32 cellular contexts compared by ENCODE assay signal in genomic region chr2:37371979-37372378, GRCh38. TPM values are rescaled to one million over a fixed set of nuclear protein-coding genes. Genes with fewer than 3 reads are reported as not detected.
"Had no signal": no experiment of that assay in that cellular context is flagged by ENCODE, and none has a peak within 500 bp of the region (broad histone marks: within the 10 kb centered on the region; RNA-seq: fewer than 3 reads in every experiment).

No MANE protein-coding gene starts in this region.

- H3K4me3 Mint-ChIP-seq: activated CD4-positive, alpha-beta T cell treated with anti-CD3 and anti-CD28 coated beads for 36 hours; activated CD4-positive, alpha-beta T cell treated with anti-CD3 and anti-CD28 coated beads, Interleukin-2, amount 10 ng/mL, durations not matched to agents 7 days and 5 days; activated CD8-positive, alpha-beta T cell treated with anti-CD3 and anti-CD28 coated beads, Interleukin-2, amount 10 ng/mL, durations not matched to agents 7 days and 5 days; activated naive CD8-positive, alpha-beta T cell treated with anti-CD3 and anti-CD28 coated beads, Interleukin-2, amount 10 ng/mL, durations not matched to agents 7 days and 5 days; activated T-cell treated with anti-CD3 and anti-CD28 coated beads, Interleukin-2, amount 50 U/mL, for 24 hours; central memory CD8-positive, alpha-beta T cell; T-helper 1 cell treated with Interleukin-12 subunit alpha and Interleukin-12 subunit beta and Interleukin-4 antibody, amounts not matched to agents 30 μg/mL and 1 μg/mL, for 36 hours; T-helper 2 cell treated with Interferon-gamma antibody and Interleukin-4, amounts not matched to agents 5 μg/mL and 100 μg/mL, for 36 hours had no signal

- H3K27ac Mint-ChIP-seq: activated CD4-positive, alpha-beta T cell treated with anti-CD3 and anti-CD28 coated beads for 36 hours; activated CD4-positive, alpha-beta T cell treated with anti-CD3 and anti-CD28 coated beads, Interleukin-2, amount 10 ng/mL, durations not matched to agents 7 days and 5 days; activated CD8-positive, alpha-beta T cell treated with anti-CD3 and anti-CD28 coated beads, Interleukin-2, amount 10 ng/mL, durations not matched to agents 7 days and 5 days; activated naive CD8-positive, alpha-beta T cell treated with anti-CD3 and anti-CD28 coated beads, Interleukin-2, amount 10 ng/mL, durations not matched to agents 7 days and 5 days; activated T-cell treated with anti-CD3 and anti-CD28 coated beads, Interleukin-2, amount 50 U/mL, for 24 hours; activated T-helper 2 cell treated with anti-CD3 and anti-CD28 coated beads, Interferon-gamma antibody, Interleukin-2, Interleukin-4, amounts not matched to agents 10 μg/mL and 5 μg/mL and 100 μg/mL, durations not matched to agents 14 hours and 24 hours and 36 hours; T-helper 1 cell treated with Interleukin-12 subunit alpha and Interleukin-12 subunit beta and Interleukin-4 antibody, amounts not matched to agents 30 μg/mL and 1 μg/mL, for 36 hours; T-helper 2 cell treated with Interferon-gamma antibody and Interleukin-4, amounts not matched to agents 5 μg/mL and 100 μg/mL, for 36 hours had no signal

- H3K9ac ChIP-seq: KMS-11, SK-N-SH had no signal

- ATAC-seq: activated CD4-positive, alpha-beta T cell treated with anti-CD3 and anti-CD28 coated beads for 36 hours; activated CD8-positive, alpha-beta T cell treated with anti-CD3 and anti-CD28 coated beads, Interleukin-2, amount 10 ng/mL, durations not matched to agents 7 days and 5 days; PC-3 had no signal

- H3K9me3 ChIP-seq: ascending aorta, Peyer's patch, SJSA1, SK-N-SH had no signal

- H3K9me3 Mint-ChIP-seq: activated CD4-positive, alpha-beta T cell treated with anti-CD3 and anti-CD28 coated beads, Interleukin-2, amount 10 ng/mL, durations not matched to agents 7 days and 5 days; activated naive CD8-positive, alpha-beta T cell treated with anti-CD3 and anti-CD28 coated beads, Interleukin-2, amount 10 ng/mL, durations not matched to agents 7 days and 5 days; activated T-cell treated with anti-CD3 and anti-CD28 coated beads, Interleukin-2, amount 50 U/mL, for 24 hours; activated T-helper 2 cell treated with anti-CD3 and anti-CD28 coated beads, Interferon-gamma antibody, Interleukin-2, Interleukin-4, amounts not matched to agents 10 μg/mL and 5 μg/mL and 100 μg/mL, durations not matched to agents 14 hours and 24 hours and 36 hours; central memory CD8-positive, alpha-beta T cell; T-helper 1 cell treated with Interleukin-12 subunit alpha and Interleukin-12 subunit beta and Interleukin-4 antibody, amounts not matched to agents 30 μg/mL and 1 μg/mL, for 36 hours; T-helper 2 cell treated with Interferon-gamma antibody and Interleukin-4, amounts not matched to agents 5 μg/mL and 100 μg/mL, for 36 hours had no signal

- H3K36me3 Mint-ChIP-seq: activated naive CD8-positive, alpha-beta T cell treated with anti-CD3 and anti-CD28 coated beads, Interleukin-2, amount 10 ng/mL, durations not matched to agents 7 days and 5 days had no signal

- H3K27me3 ChIP-seq: ascending aorta, cardiac muscle cell, Peyer's patch, SJSA1 had no signal

- H3K36me3 ChIP-seq: ascending aorta, cardiac muscle cell, Peyer's patch, SJSA1 had no signal

- H3K4me2 ChIP-seq: SK-N-SH had no signal

- H3K4me1 ChIP-seq: ascending aorta had no signal

- H3K27ac ChIP-seq: ascending aorta, cardiac muscle cell, KMS-11, Peyer's patch, SJSA1 had no signal

- H3K4me3 ChIP-seq: ascending aorta, cardiac muscle cell, Peyer's patch, SJSA1 had no signal

- FAIRE-seq: TTC549 had no signal

- DNase-seq: activated CD4-positive, alpha-beta T cell treated with anti-CD3 and anti-CD28 coated beads for 36 hours; activated CD4-positive, alpha-beta T cell treated with anti-CD3 and anti-CD28 coated beads, Interleukin-2, amount 10 ng/mL, durations not matched to agents 7 days and 5 days; activated CD4-positive, alpha-beta T cell treated with anti-CD3 and anti-CD28 coated beads, Interleukin-2, amount 50 U/mL, for 48 hours; activated CD8-positive, alpha-beta T cell treated with anti-CD3 and anti-CD28 coated beads, Interleukin-2, amount 10 ng/mL, durations not matched to agents 7 days and 5 days; activated gamma-delta T cell; activated naive CD4-positive, alpha-beta T cell treated with anti-CD3 and anti-CD28 coated beads, Interleukin-2, amount 50 U/mL, for 16 hours; activated naive CD8-positive, alpha-beta T cell treated with anti-CD3 and anti-CD28 coated beads, Interleukin-2, amount 10 ng/mL, durations not matched to agents 7 days and 5 days; activated T-cell treated with anti-CD3 and anti-CD28 coated beads, Interleukin-2, amount 50 U/mL, for 24 hours; amygdala; NCI-H1092 treated with DMSO at 0.1 percent for 48 hours; NCI-H1417; NCI-H146; NCI-H187 treated with DMSO at 0.1 percent for 48 hours; NCI-H2081 treated with DMSO at 0.1 percent for 48 hours; NCI-H226; NCI-H446 treated with DMSO at 0.1 percent for 48 hours; NCI-H524; NCI-H69; PC-3; Peyer's patch; RPMI8226; SHP77 treated with DMSO at 0.1 percent for 48 hours; SK-N-SH had no signal

RNA-seq across cellular contexts. Expression of gene QPCT, which starts 27.5 kb away (rescaled TPM):
- total RNA-seq: activated CD4-positive, alpha-beta T cell treated with anti-CD3 and anti-CD28 coated beads, Interleukin-2, amount 10 ng/mL, durations not matched to agents 7 days and 5 days; activated CD8-positive, alpha-beta T cell treated with anti-CD3 and anti-CD28 coated beads, Interleukin-2, amount 10 ng/mL, durations not matched to agents 7 days and 5 days; PC-3 had no signal
- polyA plus RNA-seq: cardiac muscle cell had no signal
